In the genomic region with DNA sequence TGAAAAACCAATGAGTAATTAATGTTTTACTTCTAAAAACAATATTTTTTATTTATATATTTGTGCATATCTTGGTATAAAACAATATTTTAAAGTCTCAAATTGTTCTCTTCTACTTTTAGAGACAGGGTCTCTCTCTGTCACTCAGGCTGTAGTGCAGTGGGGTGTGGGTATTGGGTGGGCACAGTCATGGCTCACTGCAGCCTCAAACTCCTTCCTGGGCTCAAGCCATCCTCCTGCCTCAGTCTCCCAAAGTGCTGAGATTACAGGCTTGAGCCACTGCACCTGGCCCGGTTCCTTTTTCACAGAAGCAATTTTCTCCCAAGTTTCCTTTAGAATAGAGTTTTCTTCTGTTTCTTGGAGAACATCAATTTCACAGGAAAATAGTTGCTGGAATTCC, we compare ENCODE assay signal across 2 cellular contexts.
TF ChIP-seq lines count a peak whose summit lies in the region.

No MANE protein-coding gene starts in this region.

TF ChIP-seq in A549, 52 proteins besides CTCF, POLR2A, EP300 and RAD21:
- TF ChIP-seq KDM5A (IDR thresholded peaks at IDR 0.05) (no peak), TP53 (CRISPR knock-in tag; IDR thresholded peaks at IDR 0.05) (no peak), CEBPB (IDR thresholded peaks at IDR 0.05) (no peak), FOSL2 (IDR thresholded peaks at IDR 0.05) (no peak), FOSL2 (CRISPR knock-in tag; IDR thresholded peaks at IDR 0.05) (no peak), SREBF2 (IDR thresholded peaks at IDR 0.05) (no peak), PHF8 (IDR thresholded peaks at IDR 0.05; ENCODE audit: borderline replicate concordance, low read depth) (no peak), POLR2AphosphoS2 (conservative IDR thresholded peaks at IDR 0.05; ENCODE audit: low read length) (no peak), HOXB5 (CRISPR knock-in tag; IDR thresholded peaks at IDR 0.05) (no peak), JUNB (IDR thresholded peaks at IDR 0.05) (no peak), RARB (CRISPR knock-in tag; IDR thresholded peaks at IDR 0.05) (no peak), NPAS2 (CRISPR knock-in tag; IDR thresholded peaks at IDR 0.05; ENCODE audit: borderline replicate concordance) (no peak), EHF (CRISPR knock-in tag; IDR thresholded peaks at IDR 0.05) (no peak), HOXA7 (CRISPR knock-in tag; IDR thresholded peaks at IDR 0.05) (no peak), FOSB (CRISPR knock-in tag; IDR thresholded peaks at IDR 0.05) (no peak), TFCP2L1 (CRISPR knock-in tag; IDR thresholded peaks at IDR 0.05) (no peak)
- TF ChIP-seq, protein P1, sequence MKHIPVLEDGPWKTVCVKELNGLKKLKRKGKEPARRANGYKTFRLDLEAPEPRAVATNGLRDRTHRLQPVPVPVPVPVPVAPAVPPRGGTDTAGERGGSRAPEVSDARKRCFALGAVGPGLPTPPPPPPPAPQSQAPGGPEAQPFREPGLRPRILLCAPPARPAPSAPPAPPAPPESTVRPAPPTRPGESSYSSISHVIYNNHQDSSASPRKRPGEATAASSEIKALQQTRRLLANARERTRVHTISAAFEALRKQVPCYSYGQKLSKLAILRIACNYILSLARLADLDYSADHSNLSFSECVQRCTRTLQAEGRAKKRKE (CRISPR knock-in tag; IDR thresholded peaks at IDR 0.05; ENCODE audit: low read depth), result no peak
- TF ChIP-seq, protein P2, sequence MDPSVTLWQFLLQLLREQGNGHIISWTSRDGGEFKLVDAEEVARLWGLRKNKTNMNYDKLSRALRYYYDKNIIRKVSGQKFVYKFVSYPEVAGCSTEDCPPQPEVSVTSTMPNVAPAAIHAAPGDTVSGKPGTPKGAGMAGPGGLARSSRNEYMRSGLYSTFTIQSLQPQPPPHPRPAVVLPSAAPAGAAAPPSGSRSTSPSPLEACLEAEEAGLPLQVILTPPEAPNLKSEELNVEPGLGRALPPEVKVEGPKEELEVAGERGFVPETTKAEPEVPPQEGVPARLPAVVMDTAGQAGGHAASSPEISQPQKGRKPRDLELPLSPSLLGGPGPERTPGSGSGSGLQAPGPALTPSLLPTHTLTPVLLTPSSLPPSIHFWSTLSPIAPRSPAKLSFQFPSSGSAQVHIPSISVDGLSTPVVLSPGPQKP (IDR thresholded peaks at IDR 0.05; ENCODE audit: low read depth, low read length), result no peak
- TF ChIP-seq, protein P3, sequence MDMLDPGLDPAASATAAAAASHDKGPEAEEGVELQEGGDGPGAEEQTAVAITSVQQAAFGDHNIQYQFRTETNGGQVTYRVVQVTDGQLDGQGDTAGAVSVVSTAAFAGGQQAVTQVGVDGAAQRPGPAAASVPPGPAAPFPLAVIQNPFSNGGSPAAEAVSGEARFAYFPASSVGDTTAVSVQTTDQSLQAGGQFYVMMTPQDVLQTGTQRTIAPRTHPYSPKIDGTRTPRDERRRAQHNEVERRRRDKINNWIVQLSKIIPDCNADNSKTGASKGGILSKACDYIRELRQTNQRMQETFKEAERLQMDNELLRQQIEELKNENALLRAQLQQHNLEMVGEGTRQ (IDR thresholded peaks at IDR 0.05), result no peak

TF ChIP-seq in IMR-90, 13 proteins besides CTCF, POLR2A, EP300 and RAD21:
- TF ChIP-seq SMC3 (IDR thresholded peaks at IDR 0.05; ENCODE audit: low read depth, low read length), result no peak
- TF ChIP-seq CEBPB (IDR thresholded peaks at IDR 0.05; ENCODE audit: low read depth, low read length), result no peak
- TF ChIP-seq CHD1 (IDR thresholded peaks at IDR 0.05; ENCODE audit: low read depth, low read length), result no peak
- TF ChIP-seq MXI1 (IDR thresholded peaks at IDR 0.05; ENCODE audit: borderline replicate concordance, low read depth, low read length), result no peak
- TF ChIP-seq MAZ (IDR thresholded peaks at IDR 0.05; ENCODE audit: borderline replicate concordance, low read depth, low read length), result no peak
- no peak for TF ChIP-seq MAFK (IDR thresholded peaks at IDR 0.05; ENCODE audit: low read depth, low read length)
- TF ChIP-seq BHLHE40 (IDR thresholded peaks at IDR 0.05; ENCODE audit: low read depth, low read length), result no peak
- TF ChIP-seq RCOR1 (IDR thresholded peaks at IDR 0.05; ENCODE audit: insufficient replicate concordance, low read length), result no peak
- no peak for TF ChIP-seq FOS (IDR thresholded peaks at IDR 0.05; ENCODE audit: low read depth, low read length)
- TF ChIP-seq, protein P3 (IDR thresholded peaks at IDR 0.05; ENCODE audit: low read depth, low read length), result no peak
TF ChIP-seq in IMR-90: peak in this region for 0.
